ENCODE assay signal across 26 cellular contexts in genomic region chr2:42888321-42888720, GRCh38.
"Had no signal": no experiment of that assay in that cellular context is flagged by ENCODE, and none has a peak within 500 bp of the region (broad histone marks: within the 10 kb centered on the region; RNA-seq: fewer than 3 reads in every experiment).

No MANE protein-coding gene starts in this region.

- H3K36me3 ChIP-seq: esophagus squamous epithelium, left lung, right lobe of liver, tibial artery, WERI-Rb-1 had no signal

- H3K9me3 Mint-ChIP-seq: stimulated activated effector memory CD8-positive, alpha-beta T cell treated with anti-CD3 and anti-CD28 coated beads, Interleukin-12 subunit alpha, Interleukin-12 subunit beta, amount 100 ng/mL, for 72 hours; stimulated activated naive CD8-positive, alpha-beta T cell treated with anti-CD3 and anti-CD28 coated beads, Interleukin-15, amount 100 ng/mL, for 72 hours had no signal

- H3K4me3 Mint-ChIP-seq: activated CD4-positive, alpha-beta T cell treated with anti-CD3 and anti-CD28 coated beads, Interleukin-2, amount 10 ng/mL, durations not matched to agents 7 days and 5 days; activated CD8-positive, alpha-beta T cell treated with anti-CD3 and anti-CD28 coated beads, Interleukin-2, amount 10 ng/mL, durations not matched to agents 7 days and 5 days; activated naive CD8-positive, alpha-beta T cell treated with anti-CD3 and anti-CD28 coated beads, Interleukin-2, amount 50 U/mL, for 24 hours; activated T-helper 1 cell treated with anti-CD3 and anti-CD28 coated beads, Interleukin-12 subunit alpha, Interleukin-12 subunit beta, Interleukin-2, Interleukin-4 antibody, amounts not matched to agents 30 ng/mL and 10 ng/mL and 1 ng/mL, durations not matched to agents 14 hours and 24 hours and 36 hours; nephron; stimulated activated effector memory CD8-positive, alpha-beta T cell treated with anti-CD3 and anti-CD28 coated beads, Interleukin-12 subunit alpha, Interleukin-12 subunit beta, amount 100 ng/mL, for 72 hours; stimulated activated naive CD8-positive, alpha-beta T cell treated with anti-CD3 and anti-CD28 coated beads, Interleukin-15, amount 100 ng/mL, for 72 hours had no signal

- H3K27ac Mint-ChIP-seq: activated CD4-positive, alpha-beta T cell treated with anti-CD3 and anti-CD28 coated beads, Interleukin-2, amount 10 ng/mL, durations not matched to agents 7 days and 5 days; activated CD8-positive, alpha-beta T cell treated with anti-CD3 and anti-CD28 coated beads, Interleukin-2, amount 10 ng/mL, durations not matched to agents 7 days and 5 days; activated naive CD8-positive, alpha-beta T cell treated with anti-CD3 and anti-CD28 coated beads, Interleukin-2, amount 50 U/mL, for 24 hours; activated T-helper 1 cell treated with anti-CD3 and anti-CD28 coated beads, Interleukin-12 subunit alpha, Interleukin-12 subunit beta, Interleukin-2, Interleukin-4 antibody, amounts not matched to agents 30 ng/mL and 10 ng/mL and 1 ng/mL, durations not matched to agents 14 hours and 24 hours and 36 hours; nephron; stimulated activated effector memory CD8-positive, alpha-beta T cell treated with anti-CD3 and anti-CD28 coated beads, Interleukin-12 subunit alpha, Interleukin-12 subunit beta, amount 100 ng/mL, for 72 hours had no signal

- H3K27me3 ChIP-seq: esophagus squamous epithelium, left lung, right lobe of liver, tibial artery had no signal

- H3K4me3 ChIP-seq: coronary artery, esophagus squamous epithelium, left lung, lung, right lobe of liver, tibial artery had no signal

- H3K27me3 Mint-ChIP-seq: activated CD4-positive, alpha-beta T cell treated with anti-CD3 and anti-CD28 coated beads, Interleukin-2, amount 10 ng/mL, durations not matched to agents 7 days and 5 days; activated naive CD8-positive, alpha-beta T cell treated with anti-CD3 and anti-CD28 coated beads, Interleukin-2, amount 50 U/mL, for 24 hours; stimulated activated naive CD8-positive, alpha-beta T cell treated with anti-CD3 and anti-CD28 coated beads, Interleukin-15, amount 100 ng/mL, for 72 hours had no signal

- ATAC-seq: activated CD8-positive, alpha-beta T cell treated with anti-CD3 and anti-CD28 coated beads, Interleukin-2, amount 10 ng/mL, durations not matched to agents 7 days and 5 days; activated naive CD8-positive, alpha-beta T cell treated with anti-CD3 and anti-CD28 coated beads, Interleukin-2, amount 50 U/mL, for 24 hours; left lung; right lobe of liver; stimulated activated effector memory CD8-positive, alpha-beta T cell treated with anti-CD3 and anti-CD28 coated beads, Interleukin-12 subunit alpha, Interleukin-12 subunit beta, amount 100 ng/mL, for 72 hours; stimulated activated naive CD8-positive, alpha-beta T cell treated with anti-CD3 and anti-CD28 coated beads, Interleukin-15, amount 100 ng/mL, for 72 hours had no signal

- FAIRE-seq: bronchial epithelial cell, small intestine, TTC549 had no signal

- H3K27ac ChIP-seq: coronary artery, esophagus squamous epithelium, left lung, right lobe of liver, tibial artery, WERI-Rb-1 had no signal

- DNase-seq: activated CD4-positive, alpha-beta T cell treated with anti-CD3 and anti-CD28 coated beads, Interleukin-2, amount 10 ng/mL, durations not matched to agents 7 days and 5 days; activated CD4-positive, CD25-positive, alpha-beta regulatory T cell treated with anti-CD3 and anti-CD28 coated beads, Interleukin-2, amount 50 U/mL, for 72 hours; activated CD8-positive, alpha-beta T cell treated with anti-CD3 and anti-CD28 coated beads, Interleukin-2, amount 10 ng/mL, durations not matched to agents 7 days and 5 days; activated gamma-delta T cell; activated naive CD4-positive, alpha-beta T cell treated with anti-CD3 and anti-CD28 coated beads, Interleukin-2, amount 50 U/mL, for 16 hours; activated naive CD8-positive, alpha-beta T cell treated with anti-CD3 and anti-CD28 coated beads, Interleukin-2, amount 50 U/mL, for 24 hours; anterior cingulate cortex; cerebellar nuclear complex; esophagus squamous epithelium; foreskin fibroblast; kidney glomerular epithelial cell; left lung; right lobe of liver; small intestine; stimulated activated CD4-positive, alpha-beta T cell treated with anti-CD3 and anti-CD28 coated beads, Interleukin-2, amount 100 ng/mL, for 24 hours; stimulated activated naive CD8-positive, alpha-beta T cell treated with anti-CD3 and anti-CD28 coated beads, Interleukin-15, amount 100 ng/mL, for 72 hours; T-helper 1 cell; tibial artery; WERI-Rb-1 had no signal

- H3K4me1 ChIP-seq: left lung, right lobe of liver had no signal

- H3K9me3 ChIP-seq: esophagus squamous epithelium, right lobe of liver, tibial artery had no signal

- H3K36me3 Mint-ChIP-seq: stimulated activated effector memory CD8-positive, alpha-beta T cell treated with anti-CD3 and anti-CD28 coated beads, Interleukin-12 subunit alpha, Interleukin-12 subunit beta, amount 100 ng/mL, for 72 hours had no signal

- H3K4me1 Mint-ChIP-seq: activated CD4-positive, alpha-beta T cell treated with anti-CD3 and anti-CD28 coated beads, Interleukin-2, amount 10 ng/mL, durations not matched to agents 7 days and 5 days; activated naive CD8-positive, alpha-beta T cell treated with anti-CD3 and anti-CD28 coated beads, Interleukin-2, amount 50 U/mL, for 24 hours; nephron; stimulated activated effector memory CD8-positive, alpha-beta T cell treated with anti-CD3 and anti-CD28 coated beads, Interleukin-12 subunit alpha, Interleukin-12 subunit beta, amount 100 ng/mL, for 72 hours; stimulated activated naive CD8-positive, alpha-beta T cell treated with anti-CD3 and anti-CD28 coated beads, Interleukin-15, amount 100 ng/mL, for 72 hours had no signal
